8 cellular contexts compared by ENCODE assay signal in genomic region chr11:61828379-61828628, GRCh38. TPM values are rescaled to one million over a fixed set of nuclear protein-coding genes. Genes with fewer than 3 reads are reported as not detected.
DNase-seq lines count a peak whose midpoint lies in the region; ATAC-seq and TF ChIP-seq lines count a peak whose summit lies in the region.

No MANE protein-coding gene starts in this region.

- H3K36me3 ChIP-seq in DOHH2 (ENCODE audit: control insufficient read depth, low read length) = peaks cover 54% of the 10 kb centered on the region
- H3K36me3 ChIP-seq in KOPT-K1 (ENCODE audit: insufficient read depth, low read length) = peaks cover 37% of the 10 kb centered on the region
- peaks cover 19% of the 10 kb centered on the region for H3K36me3 ChIP-seq in endodermal cell (ENCODE audit: control insufficient read depth, insufficient read depth, low read length)

- H3K36me3 Mint-ChIP-seq in endodermal cell (ENCODE audit: low read depth) (peaks cover 13% of the 10 kb centered on the region), osteocyte (ENCODE audit: unreplicated experiment) (peaks cover 1% of the 10 kb centered on the region)

- H3K9me2 ChIP-seq in DOHH2 (replicated peaks; ENCODE audit: control insufficient read depth, low read length) = no peaks in the 10 kb centered on the region

- H3K4me3 Mint-ChIP-seq in endodermal cell = peak overlapping the region; percentile 91
- H3K4me3 Mint-ChIP-seq in osteocyte (ENCODE audit: unreplicated experiment) = peak overlapping the region; percentile 91

- no peak for ATAC-seq in GM21737 (IDR thresholded peaks at IDR 0.05; ENCODE audit: unreplicated experiment)

- H3K27ac ChIP-seq in DOHH2 (ENCODE audit: low read depth, low read length) = peak overlapping the region; percentile 95
- peak overlapping the region; percentile 100 for H3K27ac ChIP-seq in KOPT-K1 (ENCODE audit: low read depth, low read length, poor library complexity, severe bottlenecking)
- peak overlapping the region; percentile 94 for H3K27ac ChIP-seq in endodermal cell (ENCODE audit: low read depth, low read length)

- H3K27me3 Mint-ChIP-seq in endodermal cell (ENCODE audit: insufficient read depth) = no peaks in the 10 kb centered on the region
- H3K27me3 Mint-ChIP-seq in osteocyte (ENCODE audit: unreplicated experiment) = no peaks in the 10 kb centered on the region

- H4K20me1 ChIP-seq in DOHH2 (ENCODE audit: control insufficient read depth, insufficient read depth, low read depth, low read length) = peaks cover 20% of the 10 kb centered on the region; the same call in 1 of the 2 replicates

- peak overlapping the region; percentile 87 for H3K4me2 ChIP-seq in DOHH2 (ENCODE audit: low read length)

- H3K9me3 Mint-ChIP-seq in endodermal cell = no peaks in the 10 kb centered on the region
- H3K9me3 Mint-ChIP-seq in osteocyte (ENCODE audit: unreplicated experiment) = no peaks in the 10 kb centered on the region

- H3K79me2 ChIP-seq in DOHH2 (ENCODE audit: control insufficient read depth, low read length) = peaks cover 72% of the 10 kb centered on the region

- H3K27me3 ChIP-seq in DOHH2 (ENCODE audit: control insufficient read depth, low read length) = no peaks in the 10 kb centered on the region
- H3K27me3 ChIP-seq in endodermal cell (ENCODE audit: control insufficient read depth, insufficient read depth, low read length, poor library complexity, severe bottlenecking) = no peaks in the 10 kb centered on the region

- H3K4me1 Mint-ChIP-seq in endodermal cell (peaks cover 41% of the 10 kb centered on the region), osteocyte (ENCODE audit: unreplicated experiment) (peaks cover 47% of the 10 kb centered on the region)

- 0 to 2% methylated on average over 10 to 16 of the region's 16 CpGs for WGBS in endodermal cell (ENCODE audit: insufficient coverage in 1 of 2, insufficient read length in 1 of 2), 2 experiments

- peaks cover 22% of the 10 kb centered on the region for H3F3A ChIP-seq in DOHH2 (ENCODE audit: control insufficient read depth, insufficient read depth)

- peak overlapping the region; percentile 84 for H3K4me3 ChIP-seq in DOHH2 (ENCODE audit: low read length)
- H3K4me3 ChIP-seq in endodermal cell (ENCODE audit: low read length) = peak overlapping the region; percentile 98

- TF ChIP-seq CTCF in DOHH2 (IDR thresholded peaks at IDR 0.05; ENCODE audit: low read depth, low read length, poor library complexity, severe bottlenecking) (no peak), endodermal cell (conservative IDR thresholded peaks at IDR 0.05) (no peak), osteocyte (IDR thresholded peaks at IDR 0.05) (no peak)

- peak overlapping the region; percentile 86 for H3K9ac ChIP-seq in endodermal cell (ENCODE audit: extremely low read depth, low read length, poor library complexity, severe bottlenecking)

- DNase-seq in endodermal cell = no peak
- no peak for DNase-seq in osteocyte (ENCODE audit: extremely low spot score, unreplicated experiment)
- DNase-seq in foreskin melanocyte = no peak
- no peak for DNase-seq in NCI-H446 treated with DMSO at 0.1 percent for 48 hours (lab: John Stamatoyannopoulos, UW)
- DNase-seq in AML-193 (lab: John Stamatoyannopoulos, UW) = no peak

- H3K9me3 ChIP-seq in DOHH2 (ENCODE audit: control insufficient read depth, insufficient read depth, low read length) (no peaks in the 10 kb centered on the region), KOPT-K1 (ENCODE audit: insufficient read depth, low read length, poor library complexity, severe bottlenecking) (no peaks in the 10 kb centered on the region), endodermal cell (ENCODE audit: control insufficient read depth, low read length) (no peaks in the 10 kb centered on the region)

- H3K27ac Mint-ChIP-seq in endodermal cell (peak overlapping the region; percentile 95), osteocyte (ENCODE audit: unreplicated experiment) (peak overlapping the region; percentile 90)

- H3K4me1 ChIP-seq in DOHH2 (ENCODE audit: control insufficient read depth, low read length) (peaks cover 54% of the 10 kb centered on the region), endodermal cell (ENCODE audit: control insufficient read depth, insufficient read depth, low read length) (peaks cover 8% of the 10 kb centered on the region)

RNA-seq across cellular contexts. Expression of gene FADS2, which starts 0.2 kb away (rescaled TPM):
- total RNA-seq in endodermal cell = 100 to 1,000 TPM; 344 to 381 TPM
- polyA plus RNA-seq in endodermal cell (2013, experiment 1 of 2) = 632 TPM
- polyA plus RNA-seq in endodermal cell (2013, experiment 2 of 2) = 646 TPM
- total RNA-seq in osteocyte = 193 and 207 TPM in 2 replicates

RNA-seq across cellular contexts. Expression of gene FADS1, which starts 11.5 kb away (rescaled TPM):
- total RNA-seq in endodermal cell = 100 to 1,000 TPM; 127 to 138 TPM
- 197 TPM for polyA plus RNA-seq in endodermal cell (2013, experiment 1 of 2)
- 191 TPM for polyA plus RNA-seq in endodermal cell (2013, experiment 2 of 2)
- 73.1 and 76.0 TPM in 2 replicates for total RNA-seq in osteocyte

RNA-seq across cellular contexts. Expression of gene FEN1, which starts 35.6 kb away (rescaled TPM):
- total RNA-seq in endodermal cell (10 to 100 TPM; 66.7 to 81.8 TPM), osteocyte (19.5 and 19.8 TPM in 2 replicates)
- polyA plus RNA-seq in endodermal cell (2013, experiment 1 of 2) = 52.7 TPM
- 49.1 TPM for polyA plus RNA-seq in endodermal cell (2013, experiment 2 of 2)

RNA-seq across cellular contexts. Expression of gene TMEM258, which starts 35.9 kb away (rescaled TPM):
- total RNA-seq in endodermal cell (100 to 1,000 TPM; 174 to 180 TPM), osteocyte (137 and 149 TPM in 2 replicates)
- 351 TPM for polyA plus RNA-seq in endodermal cell (2013, experiment 1 of 2)
- 284 TPM for polyA plus RNA-seq in endodermal cell (2013, experiment 2 of 2)
